In the genomic region with DNA sequence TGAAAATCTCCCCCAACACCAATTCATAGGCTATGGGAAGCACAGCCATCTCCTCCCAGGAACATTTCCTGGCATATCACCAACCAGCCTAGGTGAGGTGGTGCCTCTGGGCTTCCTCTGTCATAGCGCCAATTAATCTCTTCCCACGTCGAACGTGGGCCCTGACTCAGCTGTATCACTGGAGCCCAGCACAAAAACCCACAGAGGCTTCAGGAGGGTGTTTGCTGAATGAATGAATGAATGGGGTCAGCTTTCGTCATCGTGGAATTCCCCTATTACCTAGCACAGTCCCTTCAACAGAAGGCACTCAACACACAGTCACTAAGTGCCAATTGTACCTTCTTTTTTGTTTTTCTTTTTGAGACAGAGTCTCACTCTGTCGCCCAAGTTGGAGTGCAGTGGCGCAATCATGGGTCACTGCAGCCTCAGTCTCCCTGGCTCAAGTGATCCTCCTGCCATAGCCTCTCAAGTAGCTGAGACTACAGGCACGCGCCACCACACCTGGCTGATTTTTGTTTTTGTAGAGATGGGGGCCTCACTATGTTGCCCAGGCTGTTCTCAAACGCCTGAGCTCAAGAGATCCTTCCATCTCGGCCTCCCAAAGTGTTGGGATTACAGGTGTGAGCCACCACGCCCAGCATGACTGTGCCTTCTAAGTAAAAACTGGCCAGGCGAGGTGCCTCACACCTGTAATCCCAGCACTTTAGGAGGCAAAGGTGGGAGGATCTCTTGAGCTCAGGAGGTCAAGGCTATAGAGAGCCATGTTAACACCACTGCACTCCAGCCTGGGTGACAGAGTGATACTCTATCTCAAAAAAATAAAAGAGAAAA, we compare ENCODE assay signal across 10 cellular contexts. TPM values are rescaled to one million over a fixed set of nuclear protein-coding genes. Genes with fewer than 3 reads are reported as not detected.
DNase-seq lines count a peak whose midpoint lies in the region; ATAC-seq and TF ChIP-seq lines count a peak whose summit lies in the region.
"Had no signal": no experiment of that assay in that cellular context is flagged by ENCODE, and none has a peak within 500 bp of the region (broad histone marks: within the 10 kb centered on the region; RNA-seq: fewer than 3 reads in every experiment).

No MANE protein-coding gene starts in this region.

- H3K79me2 ChIP-seq in OCI-LY7 (ENCODE audit: insufficient read depth, low read depth, low read length), result no peaks in the 10 kb centered on the region; the same call in 1 of the 2 replicates

- no peaks in the 10 kb centered on the region for H3K9me3 Mint-ChIP-seq in natural killer cell

- H3K4me2 ChIP-seq in OCI-LY7 (ENCODE audit: low read length), result no peak overlapping the region

- peak overlapping the region; percentile 90 to 94 for H3K27ac Mint-ChIP-seq in natural killer cell

- H3K4me1 ChIP-seq in A673 (ENCODE audit: insufficient read depth, low read length, poor library complexity, severe bottlenecking), result peaks cover 22% of the 10 kb centered on the region
- peaks cover 21% of the 10 kb centered on the region for H3K4me1 ChIP-seq in OCI-LY7 (ENCODE audit: insufficient read depth, low read length, poor library complexity, severe bottlenecking)

- H3K4me1 Mint-ChIP-seq in natural killer cell, result peaks cover 19 to 25% of the 10 kb centered on the region in 2 donors

- H3K4me3 ChIP-seq in A673 (ENCODE audit: low read depth, low read length, poor library complexity, severe bottlenecking), result no peak overlapping the region
- H3K4me3 ChIP-seq in OCI-LY7 (ENCODE audit: low read depth, low read length, poor library complexity, severe bottlenecking), result no peak overlapping the region
- H3K4me3 ChIP-seq: MG63 had no signal

- CTCF ChIA-PET in A673 (lab: Charles Lee), result no interaction called here
- CTCF ChIA-PET in OCI-LY7 (lab: Charles Lee; ENCODE audit: unreplicated experiment), result no interaction called here

- H2AFZ ChIP-seq in OCI-LY7 (ENCODE audit: low read length), result peak overlapping the region; percentile 19; the same call in 1 of the 2 replicates

- intact Hi-C loops in A673 (cut with micrococcal nuclease; ENCODE audit: unreplicated experiment), result no loop called here
- intact Hi-C loops in OCI-LY7 (cut with micrococcal nuclease; ENCODE audit: unreplicated experiment), result no loop called here
- intact Hi-C loops in natural killer cell (cut with micrococcal nuclease), result no loop called here

- DNase-seq in A673 (ENCODE audit: low spot score) (no peak), OCI-LY7 (ENCODE audit: low spot score) (no peak), natural killer cell (no peak), MV-4-11 (lab: John Stamatoyannopoulos, UW) (no peak), Kasumi-1 (lab: John Stamatoyannopoulos, UW) (no peak), GF-D8 (lab: John Stamatoyannopoulos, UW) (no peak), ecto neural progenitor cell (ENCODE audit: low spot score) (no peak)
- peak; percentile 47 for DNase-seq in activated gamma-delta T cell treated with anti-CD3 and anti-CD28 coated beads, Interleukin-2, amount 50 U/mL, for 16 hours (ENCODE audit: low read depth)
- DNase-seq: MG63 had no signal

- no peaks in the 10 kb centered on the region for H4K20me1 ChIP-seq in OCI-LY7 (ENCODE audit: insufficient read depth, low read length)

- H3K4me3 Mint-ChIP-seq in natural killer cell, result no peak overlapping the region

- BruUV-seq in A673 (replicated peaks; lab: Mats Ljungman, UMichigan) (no TSS peak), OCI-LY7 (replicated peaks; lab: Mats Ljungman, UMichigan) (no TSS peak)

- H3K9me2 ChIP-seq in OCI-LY7 (ENCODE audit: insufficient read depth, low read length), result no peaks in the 10 kb centered on the region

- POLR2A ChIA-PET in A673 (lab: Charles Lee; ENCODE audit: low non-redundant PET), result no interaction called here
- POLR2A ChIA-PET in OCI-LY7 (lab: Charles Lee), result interaction anchor here (1.7 to 1.8 kb wide), 2 partner anchors 9 to 43 kb away, joined by 6 to 11 read pairs; a partner anchor contains a TSS

- no peaks in the 10 kb centered on the region for H3K9me3 ChIP-seq in A673 (ENCODE audit: low read depth, low read length, poor library complexity, severe bottlenecking)
- H3K9me3 ChIP-seq in OCI-LY7 (ENCODE audit: low read length), result no peaks in the 10 kb centered on the region
- H3K9me3 ChIP-seq: MG63 had no signal

- no peak for TF ChIP-seq CTCF in A673 (conservative IDR thresholded peaks at IDR 0.05; ENCODE audit: low read depth, low read length)
- TF ChIP-seq CTCF in OCI-LY7 (conservative IDR thresholded peaks at IDR 0.05; ENCODE audit: low read length), result no peak
- no peak for TF ChIP-seq CTCF in natural killer cell (IDR thresholded peaks at IDR 0.05)

- no peaks in the 10 kb centered on the region for H3K36me3 Mint-ChIP-seq in natural killer cell

- H3K36me3 ChIP-seq in A673 (ENCODE audit: insufficient read depth, low read length, poor library complexity, severe bottlenecking) (no peaks in the 10 kb centered on the region), OCI-LY7 (ENCODE audit: insufficient read depth, low read length) (no peaks in the 10 kb centered on the region)
- H3K36me3 ChIP-seq: MG63 had no signal

- H3K27ac ChIP-seq in A673 (ENCODE audit: low read depth, low read length, poor library complexity, severe bottlenecking), result peak overlapping the region; percentile 49
- H3K27ac ChIP-seq in OCI-LY7 (ENCODE audit: low read depth, low read length, poor library complexity, severe bottlenecking), result peak overlapping the region; percentile 43
- H3K27ac ChIP-seq: C4-2B had no signal

- ATAC-seq in natural killer cell, result peak in 1 of 3 donors; percentile 0

- no peaks in the 10 kb centered on the region for H3K27me3 Mint-ChIP-seq in natural killer cell (ENCODE audit: low read depth in 2 of 2)

- no peaks in the 10 kb centered on the region for H3K27me3 ChIP-seq in A673 (replicated peaks; ENCODE audit: insufficient read depth, low read depth, low read length, poor library complexity)
- H3K27me3 ChIP-seq: MG63 had no signal

RNA-seq across cellular contexts. Expression of a gene that starts 4.1 kb away (rescaled TPM):
- total RNA-seq in A673 (2021) (8.5 and 9.1 TPM in 2 replicates), OCI-LY7 (2022) (15.0 and 15.3 TPM in 2 replicates), natural killer cell (10 to 100 TPM; 10.1 to 16.9 (median 16.5) TPM)
- total RNA-seq in OCI-LY7 (2014; rRNA removed; shearing (Covaris generic)), result 17.5 and 19.8 TPM in 2 replicates

RNA-seq across cellular contexts. Expression of a gene that starts 9.2 kb away (rescaled TPM):
- total RNA-seq in A673 (2021), result 15.2 and 17.7 TPM in 2 replicates
- 10.5 and 14.6 TPM in 2 replicates for total RNA-seq in OCI-LY7 (2014; rRNA removed; shearing (Covaris generic))
- total RNA-seq in OCI-LY7 (2022), result 12.8 and 13.8 TPM in 2 replicates
- 10 to 100 TPM in 2 of 3 donors, 1 to 10 TPM in 1; 9.6 to 13.0 (median 11.7) TPM for total RNA-seq in natural killer cell

RNA-seq across cellular contexts. Expression of a gene that starts 18.1 kb away (rescaled TPM):
- total RNA-seq in A673 (2021) (21.4 and 23.2 TPM in 2 replicates), OCI-LY7 (2022) (4.1 and 4.6 TPM in 2 replicates), natural killer cell (10 to 100 TPM in 2 of 3 donors, 1 to 10 TPM in 1; 7.5 to 15.2 (median 10.4) TPM)
- total RNA-seq in OCI-LY7 (2014; rRNA removed; shearing (Covaris generic)), result 6.8 and 9.3 TPM in 2 replicates

RNA-seq across cellular contexts. Expression of a gene that starts 32.7 kb away (rescaled TPM):
- 10.6 and 12.7 TPM in 2 replicates for total RNA-seq in A673 (2021)
- 15.7 and 22.2 TPM in 2 replicates for total RNA-seq in OCI-LY7 (2014; rRNA removed; shearing (Covaris generic))
- 17.2 and 20.8 TPM in 2 replicates for total RNA-seq in OCI-LY7 (2022)
- 1 to 10 TPM; 5.0 to 8.6 (median 6.3) TPM for total RNA-seq in natural killer cell

RNA-seq across cellular contexts. Expression of a gene that starts 41.0 kb away (rescaled TPM):
- total RNA-seq in A673 (2021) (32.7 and 39.5 TPM in 2 replicates), OCI-LY7 (2022) (38.3 and 42.9 TPM in 2 replicates), natural killer cell (1 to 10 TPM; 3.3 to 7.2 (median 5.6) TPM)
- 43.4 and 63.7 TPM in 2 replicates for total RNA-seq in OCI-LY7 (2014; rRNA removed; shearing (Covaris generic))
